16 cellular contexts compared by ENCODE assay signal in the genomic region with DNA sequence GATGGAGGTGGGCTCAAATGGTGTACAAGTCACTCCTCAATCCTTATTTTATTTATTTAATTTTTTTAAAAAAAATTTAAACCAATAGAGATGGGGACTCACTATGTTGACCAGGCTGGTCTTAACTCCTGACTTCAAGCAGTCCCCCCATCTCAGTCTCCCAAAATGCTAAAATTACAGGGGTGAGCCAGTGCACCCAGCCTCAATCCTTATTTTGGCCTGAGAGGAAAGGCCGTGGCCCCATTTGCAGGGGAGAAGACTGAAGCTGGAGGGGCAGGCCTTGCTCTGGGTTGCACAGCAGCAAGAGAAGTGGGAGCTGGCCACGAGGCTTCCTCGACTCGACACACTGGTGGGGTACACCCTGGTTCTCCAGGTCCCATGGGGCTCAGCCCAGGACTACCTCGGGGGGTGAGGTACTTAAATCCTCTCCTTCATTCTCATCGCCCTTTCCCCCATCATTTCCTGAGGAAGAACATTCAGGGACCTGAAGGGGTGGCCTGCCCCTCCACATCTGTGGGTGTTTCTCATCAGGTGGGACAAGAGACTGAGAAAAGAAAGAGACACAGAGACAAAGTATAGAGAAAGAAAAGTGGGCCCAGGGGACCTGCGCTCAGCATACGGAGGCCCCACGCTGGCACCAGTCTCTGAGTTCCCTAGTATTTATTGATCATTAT. TPM values are rescaled to one million over a fixed set of nuclear protein-coding genes. Genes with fewer than 3 reads are reported as not detected.
"Had no signal": no experiment of that assay in that cellular context is flagged by ENCODE, and none has a peak within 500 bp of the region (broad histone marks: within the 10 kb centered on the region; RNA-seq: fewer than 3 reads in every experiment).

No MANE protein-coding gene starts in this region.

RNA-seq across cellular contexts. Expression of a gene that starts 4.6 kb away (rescaled TPM):
- total RNA-seq: activated CD4-positive, alpha-beta memory T cell treated with anti-CD3 and anti-CD28 coated beads, Interleukin-2, amount 10 ng/mL, durations not matched to agents 7 days and 5 days; activated CD4-positive, alpha-beta T cell treated with anti-CD3 and anti-CD28 coated beads for 36 hours; activated CD4-positive, alpha-beta T cell treated with anti-CD3 and anti-CD28 coated beads, Interleukin-2, amount 10 ng/mL, durations not matched to agents 7 days and 5 days; activated CD8-positive, alpha-beta memory T cell treated with anti-CD3 and anti-CD28 coated beads, Interleukin-2, amount 10 ng/mL, durations not matched to agents 7 days and 5 days; activated CD8-positive, alpha-beta T cell treated with anti-CD3 and anti-CD28 coated beads, Interleukin-2, amount 10 ng/mL, durations not matched to agents 7 days and 5 days; activated naive CD8-positive, alpha-beta T cell treated with anti-CD3 and anti-CD28 coated beads, Interleukin-2, amount 10 ng/mL, durations not matched to agents 7 days and 5 days; activated T-helper 2 cell treated with anti-CD3 and anti-CD28 coated beads, Interferon-gamma antibody, Interleukin-2, Interleukin-4, amounts not matched to agents 10 μg/mL and 5 μg/mL and 100 μg/mL, durations not matched to agents 14 hours and 24 hours and 36 hours; ascending aorta; bronchial epithelial cell; cardiac muscle cell; T-cell; T-helper 1 cell treated with Interleukin-12 subunit alpha and Interleukin-12 subunit beta and Interleukin-4 antibody, amounts not matched to agents 30 ng/mL and 1 ng/mL, for 36 hours; T-helper 17 cell; T-helper 2 cell treated with Interferon-gamma antibody and Interleukin-4, amounts not matched to agents 100 ng/mL and 5 ng/mL, for 36 hours; WTC11 had no signal
- polyA plus RNA-seq: adipose tissue, cardiac muscle cell had no signal
